1 cellular context compared by ENCODE assay signal in genomic region chr1:115997921-115998320, GRCh38. TPM values are rescaled to one million over a fixed set of nuclear protein-coding genes. Genes with fewer than 3 reads are reported as not detected.
"Had no signal": no experiment of that assay in that cellular context is flagged by ENCODE, and none has a peak within 500 bp of the region (broad histone marks: within the 10 kb centered on the region; RNA-seq: fewer than 3 reads in every experiment).

No MANE protein-coding gene starts in this region.

RNA-seq across cellular contexts. Expression of gene SLC22A15, which starts 21.6 kb away (rescaled TPM):
- total RNA-seq: pulmonary artery endothelial cell had no signal
